In the genomic region with DNA sequence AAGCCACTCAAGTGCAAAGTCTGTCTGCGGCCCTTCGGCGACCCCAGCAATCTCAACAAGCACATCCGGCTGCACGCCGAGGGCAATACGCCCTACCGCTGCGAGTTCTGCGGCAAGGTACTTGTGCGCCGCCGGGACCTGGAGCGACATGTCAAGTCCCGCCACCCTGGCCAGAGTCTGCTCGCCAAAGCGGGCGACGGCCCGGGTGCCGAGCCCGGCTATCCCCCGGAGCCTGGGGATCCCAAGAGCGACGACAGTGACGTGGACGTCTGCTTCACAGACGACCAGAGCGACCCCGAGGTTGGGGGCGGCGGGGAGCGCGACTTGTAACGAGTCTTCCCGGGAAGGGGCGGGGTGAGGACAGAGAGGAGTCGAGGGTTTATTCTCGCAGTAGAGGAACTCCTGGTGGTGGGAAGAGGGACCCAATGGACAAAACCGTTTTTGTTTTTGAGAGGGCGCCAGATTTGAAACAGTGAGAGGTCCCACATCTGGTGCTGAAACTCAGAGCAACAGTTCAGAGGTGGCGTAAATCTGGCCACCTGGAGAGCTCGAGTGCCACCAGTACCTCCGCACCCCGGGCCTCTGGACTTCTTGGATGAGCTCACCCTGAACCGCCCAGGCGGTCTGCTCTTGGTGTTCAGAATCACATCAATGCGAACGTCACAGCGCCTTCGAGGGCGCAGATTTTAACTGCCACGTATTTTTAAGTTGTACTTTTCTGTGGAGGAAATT, we compare ENCODE assay signal across 9 cellular contexts. TPM values are rescaled to one million over a fixed set of nuclear protein-coding genes. Genes with fewer than 3 reads are reported as not detected.
DNase-seq lines count a peak whose midpoint lies in the region; ATAC-seq, FAIRE-seq and TF ChIP-seq lines count a peak whose summit lies in the region.
"Had no signal": no experiment of that assay in that cellular context is flagged by ENCODE, and none has a peak within 500 bp of the region (broad histone marks: within the 10 kb centered on the region; RNA-seq: fewer than 3 reads in every experiment).

No MANE protein-coding gene starts in this region.

- H3K36me3 ChIP-seq in HepG2 (replicated peaks in 1 of 2; ENCODE audit: control insufficient read depth in 1 of 2, insufficient read depth in 2 of 2, low read length in 2 of 2) (no peaks in the 10 kb centered on the region), transverse colon (no peaks in the 10 kb centered on the region)

- H3K4me1 ChIP-seq in HepG2 (ENCODE audit: insufficient read depth, low read length) (peaks cover 6% of the 10 kb centered on the region; the same call in 1 of the 2 replicates), transverse colon (peaks cover 10 to 25% (median 22%) of the 10 kb centered on the region in 4 donors)

- 23% methylated on average over 19 of the region's 53 CpGs for WGBS in HepG2 (ENCODE audit: low lambda C conversion rate)
- WGBS in transverse colon (ENCODE audit: low coverage in 1 of 2), 2 donors, result 11 to 20% methylated on average over 1 to 26 of the region's 53 CpGs

- DNase-seq in CD14-positive monocyte (ENCODE audit: low spot score) (no peak), HepG2 (ENCODE audit: low spot score) (no peak), transverse colon (peak; percentile 17)
- DNase-seq in Jurkat, Clone E6-1 (ENCODE audit: low read depth, low spot score), result no peak
- DNase-seq in activated CD8-positive, alpha-beta memory T cell treated with anti-CD3 and anti-CD28 coated beads, Interleukin-2, amount 50 U/mL, for 48 hours, result peak; percentile 69
- DNase-seq in NK-92 treated with Interleukin-12 subunit alpha and Interleukin-12 subunit beta, amount 100 ng/mL, for 24 hours (lab: John Stamatoyannopoulos, UW), result no peak

- no peak overlapping the region for H3K9ac ChIP-seq in HepG2 (ENCODE audit: insufficient read depth, low read depth, low read length)

- TF ChIP-seq POLR2A in HepG2 (IDR thresholded peaks at IDR 0.05; ENCODE audit: insufficient read depth in 1 of 2, low read depth in 2 of 2, low read length in 2 of 2), result no peak
- no peak for TF ChIP-seq POLR2A in transverse colon (IDR thresholded peaks at IDR 0.05)

- peaks cover 1 to 16% of the 10 kb centered on the region in 2 experiments; a peak in 3 of 5 replicates for H3K27me3 ChIP-seq in HepG2 (ENCODE audit: control insufficient read depth in 1 of 2, insufficient read depth in 2 of 2, low read length in 2 of 2)
- H3K27me3 ChIP-seq in transverse colon, result peaks cover 100% of the 10 kb centered on the region

- CTCF ChIA-PET in HepG2 (lab: Yijun Ruan, JAX; ENCODE audit: low intra/inter-chr PET ratio, low total read pairs), result no interaction called here

- H3K27ac ChIP-seq in HepG2 (ENCODE audit: extremely low read length, insufficient read depth, low read length), result no peak overlapping the region
- H3K27ac ChIP-seq in transverse colon, result no peak overlapping the region

- TF ChIP-seq EP300 in HepG2 (IDR thresholded peaks at IDR 0.05; ENCODE audit: low read depth in 2 of 2, low read length in 2 of 2) (no peak), HepG2 (CRISPR knock-in tag; IDR thresholded peaks at IDR 0.05; ENCODE audit: borderline replicate concordance) (no peak), transverse colon (IDR thresholded peaks at IDR 0.05; ENCODE audit: low read depth) (no peak)

- peaks cover 37% of the 10 kb centered on the region for H3K4me1 Mint-ChIP-seq in CD14-positive monocyte

- ATAC-seq in GM19043 (IDR thresholded peaks at IDR 0.05; ENCODE audit: low read depth, unreplicated experiment) (peak; percentile 14), HepG2 (peak; percentile 82), HG02623 (IDR thresholded peaks at IDR 0.05; ENCODE audit: unreplicated experiment) (no peak)

- intact Hi-C loops in CD14-positive monocyte (cut with micrococcal nuclease) (no loop called here), HepG2 (cut with micrococcal nuclease; ENCODE audit: unreplicated experiment) (no loop called here), transverse colon (cut with DNase I; ENCODE audit: low total_unique reads) (no loop called here)

- no peak overlapping the region for H3K27ac Mint-ChIP-seq in CD14-positive monocyte

- H3K27me3 Mint-ChIP-seq in CD14-positive monocyte (ENCODE audit: low read depth in 3 of 3), result peaks cover 91 to 97% (median 93%) of the 10 kb centered on the region in 3 donors

- FAIRE-seq in HepG2 (lab: Jason Lieb, UNC), result no peak

- no peak for TF ChIP-seq RAD21 in HepG2 (CRISPR knock-in tag; IDR thresholded peaks at IDR 0.05)

- H3K79me2 ChIP-seq in HepG2 (ENCODE audit: insufficient read depth, low read length), result no peaks in the 10 kb centered on the region

- TF ChIP-seq CTCF in CD14-positive monocyte (IDR thresholded peaks at IDR 0.05) (no peak), HepG2 (CRISPR knock-in tag; IDR thresholded peaks at IDR 0.05) (no peak), transverse colon (IDR thresholded peaks at IDR 0.05) (no peak)

- BruUV-seq in HepG2 (replicated peaks; lab: Mats Ljungman, UMichigan), result no TSS peak

- H3K9me3 Mint-ChIP-seq in CD14-positive monocyte, result peaks cover 5 to 24% (median 18%) of the 10 kb centered on the region in 7 donors

- H3K4me3 Mint-ChIP-seq in CD14-positive monocyte, result peak overlapping the region; percentile 64 to 90

- peak overlapping the region; percentile 61 for H3K4me3 ChIP-seq in Jurkat, Clone E6-1 (ENCODE audit: low read length)
- peak overlapping the region; percentile 20 to 60 (median 43); a peak in 5 of 6 replicates for H3K4me3 ChIP-seq in HepG2 (replicated peaks in 1 of 3; ENCODE audit: insufficient read depth in 1 of 3, low read depth in 2 of 3, low read length in 3 of 3)
- peak overlapping the region in 3 of 4 donors; percentile 28 to 48 (median 43) for H3K4me3 ChIP-seq in transverse colon

- H3K36me3 Mint-ChIP-seq in CD14-positive monocyte, result peaks cover 0 to 14% of the 10 kb centered on the region in 2 donors

- POLR2A ChIA-PET in HepG2 (lab: Yijun Ruan, JAX), result no interaction called here

- no peak overlapping the region for H2AFZ ChIP-seq in HepG2 (ENCODE audit: low read length)

- H4K20me1 ChIP-seq in HepG2 (ENCODE audit: insufficient read depth, low read length), result no peaks in the 10 kb centered on the region

- H3K4me2 ChIP-seq in HepG2 (ENCODE audit: low read depth, low read length), result peak overlapping the region; percentile 74

- H3K9me3 ChIP-seq in HepG2 (ENCODE audit: low read length) (no peaks in the 10 kb centered on the region), transverse colon (no peaks in the 10 kb centered on the region)

- in situ Hi-C loops in HepG2 (cut with HindIII; ENCODE audit: extremely low pct_ligation_motif_present, low pct_unique_long_range_greater_than_20kb) (no loop called here), transverse colon (cut with MboI; ENCODE audit: low pct_ligation_motif_present in 1 of 4, low pct_unique_long_range_greater_than_20kb in 1 of 4, low sequenced_read_pairs in 3 of 4) (no loop called here)

RNA-seq across cellular contexts. Expression of a gene that starts 8.0 kb away (rescaled TPM):
- polyA plus RNA-seq in CD14-positive monocyte (not detected), HepG2 (2011; rRNA removed) (not detected in 2 replicates)
- 3.1 TPM for polyA plus RNA-seq in Jurkat, Clone E6-1 (2012; ENCODE audit: insufficient read depth, insufficient read length)
- total RNA-seq in HepG2 (2016; rRNA removed; fragmentation: Illumina TruSeq; extraction: Trizol) (not detected in 2 replicates), transverse colon (not detected)
- total RNA-seq in HepG2 (2016; cell fraction: cytosol; rRNA removed; fragmentation: Illumina TruSeq; extraction: Trizol; ENCODE audit: low read depth), result not detected in 2 replicates
- not detected in 2 replicates for total RNA-seq in HepG2 (2016; cell fraction: insoluble cytoplasmic fraction; rRNA removed; fragmentation: Illumina TruSeq; extraction: Trizol)
- total RNA-seq in HepG2 (2016; cell fraction: membrane; rRNA removed; fragmentation: Illumina TruSeq; extraction: Trizol), result not detected in 2 replicates
- total RNA-seq in HepG2 (2016; cell fraction: nucleus; rRNA removed; fragmentation: Illumina TruSeq; extraction: Trizol), result not detected in 2 replicates
- not detected in 2 replicates for polyA plus RNA-seq in HepG2 (2011; cell fraction: cytosol; rRNA removed)
- polyA plus RNA-seq in HepG2 (2011; cell fraction: nucleus; rRNA removed), result not detected in 2 replicates
- not detected in 2 replicates for polyA plus RNA-seq in HepG2 (2012)
- polyA plus RNA-seq in HepG2 (2016; cell fraction: cytosol; fragmentation: Illumina TruSeq; extraction: Trizol; ENCODE audit: low read depth), result not detected in 2 replicates
- not detected in 2 replicates for polyA plus RNA-seq in HepG2 (2016; cell fraction: insoluble cytoplasmic fraction; fragmentation: Illumina TruSeq; extraction: Trizol; ENCODE audit: low read depth)
- polyA plus RNA-seq in HepG2 (2016; cell fraction: membrane; fragmentation: Illumina TruSeq; extraction: Trizol; ENCODE audit: low read depth), result not detected in 2 replicates
- not detected in 2 replicates for polyA plus RNA-seq in HepG2 (2016; cell fraction: nucleus; fragmentation: Illumina TruSeq; extraction: Trizol; ENCODE audit: insufficient read depth, low read depth)
- not detected in 2 replicates for polyA minus RNA-seq in HepG2 (2011; rRNA and poly(A)+ RNA removed; ENCODE audit: low replicate concordance)
- not detected in 2 replicates for polyA minus RNA-seq in HepG2 (2011; cell fraction: cytosol; rRNA and poly(A)+ RNA removed)
- not detected in 2 replicates for polyA minus RNA-seq in HepG2 (2011; cell fraction: nucleus; rRNA and poly(A)+ RNA removed)
- total RNA-seq: dermis microvascular lymphatic vessel endothelial cell had no signal

RNA-seq across cellular contexts. Expression of a gene that starts 46.1 kb away (rescaled TPM):
- 10 to 100 TPM; 35.6 to 41.9 TPM for polyA plus RNA-seq in CD14-positive monocyte
- polyA plus RNA-seq in Jurkat, Clone E6-1 (2012; ENCODE audit: insufficient read depth, insufficient read length), result 63.7 TPM
- total RNA-seq in HepG2 (2016; rRNA removed; fragmentation: Illumina TruSeq; extraction: Trizol), result 141 and 193 TPM in 2 replicates
- 24.4 and 26.9 TPM in 2 replicates for total RNA-seq in HepG2 (2016; cell fraction: cytosol; rRNA removed; fragmentation: Illumina TruSeq; extraction: Trizol; ENCODE audit: low read depth)
- total RNA-seq in HepG2 (2016; cell fraction: insoluble cytoplasmic fraction; rRNA removed; fragmentation: Illumina TruSeq; extraction: Trizol), result 140 and 194 TPM in 2 replicates
- 89.1 and 99.1 TPM in 2 replicates for total RNA-seq in HepG2 (2016; cell fraction: membrane; rRNA removed; fragmentation: Illumina TruSeq; extraction: Trizol)
- total RNA-seq in HepG2 (2016; cell fraction: nucleus; rRNA removed; fragmentation: Illumina TruSeq; extraction: Trizol), result 88.9 and 101 TPM in 2 replicates
- 53.4 and 69.6 TPM in 2 replicates for polyA plus RNA-seq in HepG2 (2011; rRNA removed)
- polyA plus RNA-seq in HepG2 (2011; cell fraction: cytosol; rRNA removed), result 22.1 and 38.1 TPM in 2 replicates
- polyA plus RNA-seq in HepG2 (2011; cell fraction: nucleus; rRNA removed), result 17.7 and 42.9 TPM in 2 replicates
- 56.6 and 63.3 TPM in 2 replicates for polyA plus RNA-seq in HepG2 (2012)
- 20.7 and 21.4 TPM in 2 replicates for polyA plus RNA-seq in HepG2 (2016; cell fraction: cytosol; fragmentation: Illumina TruSeq; extraction: Trizol; ENCODE audit: low read depth)
- 149 and 172 TPM in 2 replicates for polyA plus RNA-seq in HepG2 (2016; cell fraction: insoluble cytoplasmic fraction; fragmentation: Illumina TruSeq; extraction: Trizol; ENCODE audit: low read depth)
- polyA plus RNA-seq in HepG2 (2016; cell fraction: membrane; fragmentation: Illumina TruSeq; extraction: Trizol; ENCODE audit: low read depth), result 63.5 and 64.0 TPM in 2 replicates
- polyA plus RNA-seq in HepG2 (2016; cell fraction: nucleus; fragmentation: Illumina TruSeq; extraction: Trizol; ENCODE audit: insufficient read depth, low read depth), result 118 TPM in 2 replicates
- polyA minus RNA-seq in HepG2 (2011; rRNA and poly(A)+ RNA removed; ENCODE audit: low replicate concordance), result 62.2 and 83.8 TPM in 2 replicates
- 48.7 and 53.6 TPM in 2 replicates for polyA minus RNA-seq in HepG2 (2011; cell fraction: cytosol; rRNA and poly(A)+ RNA removed)
- 59.1 and 72.4 TPM in 2 replicates for polyA minus RNA-seq in HepG2 (2011; cell fraction: nucleus; rRNA and poly(A)+ RNA removed)
- total RNA-seq in transverse colon, result 100 to 1,000 TPM in 1 of 4 donors, 10 to 100 TPM in 3; 47.0 to 104 (median 63.6) TPM

Comparison
In these comparisons a context has a peak if more than half of its experiments do, and no peak if none do; other contexts are left out.
1. DNase-seq: peak in activated CD8-positive, alpha-beta memory T cell treated with anti-CD3 and anti-CD28 coated beads, Interleukin-2, amount 50 U/mL, for 48 hours (single experiment) and transverse colon (single experiment); none in CD14-positive monocyte (single experiment), Jurkat, Clone E6-1 (single experiment), HepG2 (single experiment) and NK-92 treated with Interleukin-12 subunit alpha and Interleukin-12 subunit beta, amount 100 ng/mL, for 24 hours (single experiment).
2. Peak in every context shown above with its lines, with median percentiles within 50 percentile points of each other: H3K4me3 ChIP-seq.